In genomic region chr6:11526156-11526505, GRCh38 we compare ENCODE assay signal across 34 cellular contexts.
"Had no signal": no experiment of that assay in that cellular context is flagged by ENCODE, and none has a peak within 500 bp of the region (broad histone marks: within the 10 kb centered on the region; RNA-seq: fewer than 3 reads in every experiment).

No MANE protein-coding gene starts in this region.

- H3K36me3 ChIP-seq: adrenal gland, brain microvascular endothelial cell, breast epithelium had no signal

- ATAC-seq: activated CD8-positive, alpha-beta T cell treated with anti-CD3 and anti-CD28 coated beads for 36 hours; activated naive CD4-positive, alpha-beta T cell treated with anti-CD3 and anti-CD28 coated beads, Interleukin-2, amount 50 U/mL, for 72 hours; activated T-cell treated with anti-CD3 and anti-CD28 coated beads, Interleukin-2, amount 50 U/mL, for 4 hours; activated T-cell treated with anti-CD3 and anti-CD28 coated beads, Interleukin-2, amount 50 U/mL, for 72 hours; activated T-helper 17 cell treated with anti-CD3 and anti-CD28 coated beads, Interleukin-2, amount 50 U/mL, for 72 hours had no signal

- H3K4me1 Mint-ChIP-seq: activated B cell treated with CpG ODN at 0.5 μM for 24 hours; activated CD4-positive, alpha-beta T cell treated with anti-CD3 and anti-CD28 coated beads, Interleukin-2, amount 10 ng/mL, durations not matched to agents 24 days and 14 days; activated naive CD8-positive, alpha-beta T cell treated with anti-CD3 and anti-CD28 coated beads for 36 hours; activated T-helper 17 cell treated with anti-CD3 and anti-CD28 coated beads, Interleukin-2, amount 50 U/mL, for 72 hours had no signal

- H3K9me3 ChIP-seq: adrenal gland, body of pancreas, breast epithelium had no signal

- H3K4me3 Mint-ChIP-seq: activated B cell treated with CpG ODN at 0.5 μM for 24 hours; activated CD4-positive, alpha-beta memory T cell treated with anti-CD3 and anti-CD28 coated beads for 36 hours; activated CD4-positive, alpha-beta T cell treated with anti-CD3 and anti-CD28 coated beads, Interleukin-2, amount 10 ng/mL, durations not matched to agents 24 days and 14 days; activated CD8-positive, alpha-beta T cell treated with anti-CD3 and anti-CD28 coated beads for 36 hours; activated naive CD4-positive, alpha-beta T cell treated with anti-CD3 and anti-CD28 coated beads for 36 hours; activated naive CD8-positive, alpha-beta T cell treated with anti-CD3 and anti-CD28 coated beads for 36 hours; activated T-cell treated with anti-CD3 and anti-CD28 coated beads, Interleukin-2, amount 50 U/mL, for 4 hours; activated T-cell treated with anti-CD3 and anti-CD28 coated beads, Interleukin-2, amount 50 U/mL, for 72 hours; activated T-helper 1 cell treated with anti-CD3 and anti-CD28 coated beads, Interleukin-12 subunit alpha, Interleukin-12 subunit beta, Interleukin-2, Interleukin-4 antibody, amounts not matched to agents 30 ng/mL and 10 ng/mL and 1 ng/mL, durations not matched to agents 14 hours and 24 hours and 36 hours; activated T-helper 17 cell treated with anti-CD3 and anti-CD28 coated beads, Interleukin-2, amount 50 U/mL, for 72 hours; T-helper 1 cell treated with Interleukin-12 subunit alpha and Interleukin-12 subunit beta and Interleukin-4 antibody, amounts not matched to agents 30 μg/mL and 1 μg/mL, for 36 hours; T-helper 2 cell treated with Interferon-gamma antibody and Interleukin-4, amounts not matched to agents 5 μg/mL and 100 μg/mL, for 36 hours had no signal

- H3K27ac ChIP-seq: brain microvascular endothelial cell, VCaP had no signal

- H3K9me3 Mint-ChIP-seq: activated B cell treated with CpG ODN at 0.5 μM for 24 hours; activated CD4-positive, alpha-beta memory T cell treated with anti-CD3 and anti-CD28 coated beads for 36 hours; activated CD8-positive, alpha-beta T cell treated with anti-CD3 and anti-CD28 coated beads for 36 hours; activated naive CD4-positive, alpha-beta T cell treated with anti-CD3 and anti-CD28 coated beads for 36 hours; activated naive CD4-positive, alpha-beta T cell treated with anti-CD3 and anti-CD28 coated beads, Interleukin-2, amount 50 U/mL, for 72 hours; activated naive CD8-positive, alpha-beta T cell treated with anti-CD3 and anti-CD28 coated beads for 36 hours; activated T-cell treated with anti-CD3 and anti-CD28 coated beads, Interleukin-2, amount 50 U/mL, for 4 hours; activated T-cell treated with anti-CD3 and anti-CD28 coated beads, Interleukin-2, amount 50 U/mL, for 72 hours; activated T-helper 1 cell treated with anti-CD3 and anti-CD28 coated beads, Interleukin-12 subunit alpha, Interleukin-12 subunit beta, Interleukin-2, Interleukin-4 antibody, amounts not matched to agents 30 ng/mL and 10 ng/mL and 1 ng/mL, durations not matched to agents 14 hours and 24 hours and 36 hours; activated T-helper 17 cell treated with anti-CD3 and anti-CD28 coated beads, Interleukin-2, amount 50 U/mL, for 72 hours; T-helper 1 cell treated with Interleukin-12 subunit alpha and Interleukin-12 subunit beta and Interleukin-4 antibody, amounts not matched to agents 30 μg/mL and 1 μg/mL, for 36 hours; T-helper 2 cell treated with Interferon-gamma antibody and Interleukin-4, amounts not matched to agents 5 μg/mL and 100 μg/mL, for 36 hours had no signal

- H3K36me3 Mint-ChIP-seq: activated CD4-positive, alpha-beta memory T cell treated with anti-CD3 and anti-CD28 coated beads for 36 hours; activated naive CD4-positive, alpha-beta T cell treated with anti-CD3 and anti-CD28 coated beads, Interleukin-2, amount 50 U/mL, for 72 hours; activated naive CD8-positive, alpha-beta T cell treated with anti-CD3 and anti-CD28 coated beads for 36 hours had no signal

- H3K27ac Mint-ChIP-seq: activated B cell treated with CpG ODN at 0.5 μM for 24 hours; activated CD4-positive, alpha-beta memory T cell treated with anti-CD3 and anti-CD28 coated beads for 36 hours; activated CD4-positive, alpha-beta T cell treated with anti-CD3 and anti-CD28 coated beads, Interleukin-2, amount 10 ng/mL, durations not matched to agents 24 days and 14 days; activated CD8-positive, alpha-beta T cell treated with anti-CD3 and anti-CD28 coated beads for 36 hours; activated naive CD4-positive, alpha-beta T cell treated with anti-CD3 and anti-CD28 coated beads for 36 hours; activated naive CD4-positive, alpha-beta T cell treated with anti-CD3 and anti-CD28 coated beads, Interleukin-2, amount 50 U/mL, for 72 hours; activated naive CD8-positive, alpha-beta T cell treated with anti-CD3 and anti-CD28 coated beads for 36 hours; activated T-cell treated with anti-CD3 and anti-CD28 coated beads, Interleukin-2, amount 50 U/mL, for 72 hours; activated T-helper 1 cell treated with anti-CD3 and anti-CD28 coated beads, Interleukin-12 subunit alpha, Interleukin-12 subunit beta, Interleukin-2, Interleukin-4 antibody, amounts not matched to agents 30 ng/mL and 10 ng/mL and 1 ng/mL, durations not matched to agents 14 hours and 24 hours and 36 hours; activated T-helper 17 cell treated with anti-CD3 and anti-CD28 coated beads, Interleukin-2, amount 50 U/mL, for 72 hours; T-helper 1 cell treated with Interleukin-12 subunit alpha and Interleukin-12 subunit beta and Interleukin-4 antibody, amounts not matched to agents 30 μg/mL and 1 μg/mL, for 36 hours; T-helper 2 cell treated with Interferon-gamma antibody and Interleukin-4, amounts not matched to agents 5 μg/mL and 100 μg/mL, for 36 hours had no signal

- H3K4me3 ChIP-seq: adrenal gland, body of pancreas, breast epithelium had no signal

- DNase-seq: activated B cell treated with CpG ODN at 0.5 μM for 24 hours; activated CD4-positive, alpha-beta memory T cell treated with anti-CD3 and anti-CD28 coated beads for 36 hours; activated CD4-positive, alpha-beta T cell treated with anti-CD3 and anti-CD28 coated beads for 4 hours; activated CD4-positive, alpha-beta T cell treated with anti-CD3 and anti-CD28 coated beads, Interleukin-2, amount 10 ng/mL, durations not matched to agents 24 days and 14 days; activated CD4-positive, alpha-beta T cell treated with anti-CD3 and anti-CD28 coated beads, Interleukin-2, amount 50 U/mL, for 1 hour; activated CD4-positive, alpha-beta T cell treated with anti-CD3 and anti-CD28 coated beads, Interleukin-2, amount 50 U/mL, for 4 hours; activated CD4-positive, CD25-positive, alpha-beta regulatory T cell treated with anti-CD3 and anti-CD28 coated beads, Interleukin-2, amount 50 U/mL, for 72 hours; activated CD8-positive, alpha-beta memory T cell treated with anti-CD3 and anti-CD28 coated beads, Interleukin-2, amount 50 U/mL, for 4 hours; activated CD8-positive, alpha-beta T cell treated with anti-CD3 and anti-CD28 coated beads for 36 hours; activated effector memory CD4-positive, alpha-beta T cell treated with anti-CD3 and anti-CD28 coated beads, Interleukin-2, amount 50 U/mL, for 16 hours; activated gamma-delta T cell treated with Interleukin-2 at 50 U/mL for 16 hours; activated naive CD4-positive, alpha-beta T cell; activated naive CD4-positive, alpha-beta T cell treated with anti-CD3 and anti-CD28 coated beads for 36 hours; activated naive CD4-positive, alpha-beta T cell treated with anti-CD3 and anti-CD28 coated beads, Interleukin-2, amount 50 U/mL, for 16 hours; activated naive CD8-positive, alpha-beta T cell treated with anti-CD3 and anti-CD28 coated beads for 36 hours; activated T-cell treated with anti-CD3 and anti-CD28 coated beads for 4 hours; activated T-cell treated with anti-CD3 and anti-CD28 coated beads, Interleukin-2, amount 50 U/mL, for 1 hour; activated T-cell treated with anti-CD3 and anti-CD28 coated beads, Interleukin-2, amount 50 U/mL, for 4 hours; activated T-cell treated with anti-CD3 and anti-CD28 coated beads, Interleukin-2, amount 50 U/mL, for 72 hours; amniotic stem cell; brain microvascular endothelial cell; central memory CD4-positive, alpha-beta T cell; T-helper 9 cell had no signal

- H3K27me3 ChIP-seq: adrenal gland, body of pancreas, brain microvascular endothelial cell, breast epithelium had no signal

- H3K4me1 ChIP-seq: body of pancreas, breast epithelium had no signal

- FAIRE-seq: astrocyte, TTC549 had no signal
